ENCODE assay signal across 12 cellular contexts in the genomic region with DNA sequence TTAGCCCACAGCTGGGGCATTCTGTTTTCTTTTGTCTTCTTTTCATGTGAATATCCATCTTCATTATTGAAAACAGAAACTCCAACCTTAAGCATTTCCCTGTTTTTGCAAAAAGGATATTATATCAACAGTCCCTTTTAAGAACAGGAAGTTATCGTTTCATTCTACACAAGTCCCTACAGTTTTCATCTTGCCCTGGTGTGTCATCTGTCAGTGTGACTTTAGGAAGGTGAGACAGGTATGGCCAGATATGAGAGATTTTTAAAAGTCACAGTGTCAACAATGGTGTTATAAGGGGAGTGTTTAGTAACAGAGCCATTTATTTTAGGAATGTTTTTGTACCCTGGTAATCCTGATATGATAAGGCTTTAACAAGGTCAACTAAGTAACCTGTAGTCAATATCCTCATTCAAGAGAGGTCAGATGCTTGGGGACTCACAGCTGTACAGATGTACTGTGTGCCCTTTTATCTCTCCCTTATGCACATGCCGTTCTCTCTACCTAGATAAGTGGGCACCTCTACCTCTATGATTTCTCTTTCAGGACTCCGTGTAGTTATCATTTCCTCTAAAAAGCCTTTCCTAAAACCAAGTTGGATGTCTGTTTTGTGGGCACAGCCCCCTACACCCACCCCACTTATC.
DNase-seq lines count a peak whose midpoint lies in the region; ATAC-seq and TF ChIP-seq lines count a peak whose summit lies in the region.
"Had no signal": no experiment of that assay in that cellular context is flagged by ENCODE, and none has a peak within 500 bp of the region (broad histone marks: within the 10 kb centered on the region; RNA-seq: fewer than 3 reads in every experiment).

No MANE protein-coding gene starts in this region.

- intact Hi-C loops in heart right ventricle (cut with DNase I) = loop anchor here in 1 of 10 donors (10.0 kb wide), 1 partner anchor 62 kb away; no protein-coding TSS in a partner anchor

- H3K36me3 ChIP-seq in SK-N-MC (ENCODE audit: insufficient read depth, low read length) = no peaks in the 10 kb centered on the region
- H3K36me3 ChIP-seq in heart right ventricle = no peaks in the 10 kb centered on the region

- peak overlapping the region; percentile 4 for H3K27ac Mint-ChIP-seq in activated naive CD4-positive, alpha-beta T cell treated with anti-CD3 and anti-CD28 coated beads, Interleukin-2, amount 10 ng/mL, durations not matched to agents 7 days and 5 days
- peak overlapping the region; percentile 46 for H3K27ac Mint-ChIP-seq in type B pancreatic cell

- H3K36me3 Mint-ChIP-seq in activated naive CD4-positive, alpha-beta T cell treated with anti-CD3 and anti-CD28 coated beads, Interleukin-2, amount 10 ng/mL, durations not matched to agents 7 days and 5 days = peaks cover 62% of the 10 kb centered on the region
- peaks cover 3% of the 10 kb centered on the region for H3K36me3 Mint-ChIP-seq in type B pancreatic cell

- WGBS in heart right ventricle, 2 donors = 40 to 57% methylated on average over 3 of the region's 3 CpGs

- no peaks in the 10 kb centered on the region for H3K9me3 Mint-ChIP-seq in activated naive CD4-positive, alpha-beta T cell treated with anti-CD3 and anti-CD28 coated beads, Interleukin-2, amount 10 ng/mL, durations not matched to agents 7 days and 5 days
- peaks cover 4% of the 10 kb centered on the region for H3K9me3 Mint-ChIP-seq in type B pancreatic cell

- TF ChIP-seq CTCF in heart right ventricle (IDR thresholded peaks at IDR 0.05) = no peak
- TF ChIP-seq CTCF in type B pancreatic cell (conservative IDR thresholded peaks at IDR 0.05) = no peak

- no peak overlapping the region for H3K4me3 Mint-ChIP-seq in activated naive CD4-positive, alpha-beta T cell treated with anti-CD3 and anti-CD28 coated beads, Interleukin-2, amount 10 ng/mL, durations not matched to agents 7 days and 5 days
- peak overlapping the region; percentile 6 for H3K4me3 Mint-ChIP-seq in type B pancreatic cell

- peak in 5 of 8 donors; percentile 31 to 76 (median 63) for ATAC-seq in heart right ventricle

- TF ChIP-seq POLR2A in erythroblast (IDR thresholded peaks at IDR 0.05; ENCODE audit: low read length) = no peak

- peaks cover 59% of the 10 kb centered on the region for H3K4me1 Mint-ChIP-seq in activated naive CD4-positive, alpha-beta T cell treated with anti-CD3 and anti-CD28 coated beads, Interleukin-2, amount 10 ng/mL, durations not matched to agents 7 days and 5 days
- peaks cover 38% of the 10 kb centered on the region for H3K4me1 Mint-ChIP-seq in type B pancreatic cell (ENCODE audit: unreplicated experiment)

- no peak for DNase-seq in activated naive CD4-positive, alpha-beta T cell treated with anti-CD3 and anti-CD28 coated beads, Interleukin-2, amount 10 ng/mL, durations not matched to agents 7 days and 5 days
- DNase-seq in activated naive CD4-positive, alpha-beta T cell treated with Interleukin-2 at 50 U/mL for 16 hours = no peak
- DNase-seq in SK-N-MC (ENCODE audit: low read depth, low spot score) (no peak), heart right ventricle (no peak), type B pancreatic cell (ENCODE audit: extremely low spot score, unreplicated experiment) (no peak), KG1 (lab: John Stamatoyannopoulos, UW) (no peak), NCI-H2227 (lab: John Stamatoyannopoulos, UW; ENCODE audit: unreplicated experiment) (no peak), erythroblast (lab: John Stamatoyannopoulos, UW) (no peak)
- DNase-seq: activated CD8-positive, alpha-beta memory T cell treated with anti-CD3 and anti-CD28 coated beads, Interleukin-2, amount 50 U/mL, for 48 hours; cerebellar nuclear complex; HCEC 1CT; kidney had no signal

- H3K27ac ChIP-seq in SK-N-MC = peak overlapping the region; percentile 86
- peak overlapping the region in 7 of 10 donors; percentile 19 to 70 (median 69) for H3K27ac ChIP-seq in heart right ventricle

- H3K4me3 ChIP-seq in SK-N-MC = no peak overlapping the region; the same call in 1 of the 2 replicates
- H3K4me3 ChIP-seq in heart right ventricle = no peak overlapping the region

- no peaks in the 10 kb centered on the region for H3K27me3 ChIP-seq in heart right ventricle

- no peaks in the 10 kb centered on the region for H3K27me3 Mint-ChIP-seq in activated naive CD4-positive, alpha-beta T cell treated with anti-CD3 and anti-CD28 coated beads, Interleukin-2, amount 10 ng/mL, durations not matched to agents 7 days and 5 days
- no peaks in the 10 kb centered on the region for H3K27me3 Mint-ChIP-seq in type B pancreatic cell

- peaks cover 0 to 59% (median 27%) of the 10 kb centered on the region in 9 donors for H3K4me1 ChIP-seq in heart right ventricle

- no peak overlapping the region for H3K9ac ChIP-seq in SK-N-MC (ENCODE audit: insufficient read length)

- CTCF ChIA-PET in activated naive CD4-positive, alpha-beta T cell treated with anti-CD3 and anti-CD28 coated beads, Interleukin-2, amount 10 ng/mL, durations not matched to agents 7 days and 5 days (lab: Charles Lee) = interaction anchor here (0.8 to 1.5 kb wide), 6 partner anchors 21 to 170 kb away, joined by 3 to 6 read pairs (median 4); no protein-coding TSS in a partner anchor

- no peaks in the 10 kb centered on the region for H3K9me3 ChIP-seq in SK-N-MC (ENCODE audit: low read depth, low read length)
- H3K9me3 ChIP-seq in heart right ventricle = peaks cover 0 to 4% (median 0%) of the 10 kb centered on the region in 11 donors
